ENCODE assay signal across 14 cellular contexts in the genomic region with DNA sequence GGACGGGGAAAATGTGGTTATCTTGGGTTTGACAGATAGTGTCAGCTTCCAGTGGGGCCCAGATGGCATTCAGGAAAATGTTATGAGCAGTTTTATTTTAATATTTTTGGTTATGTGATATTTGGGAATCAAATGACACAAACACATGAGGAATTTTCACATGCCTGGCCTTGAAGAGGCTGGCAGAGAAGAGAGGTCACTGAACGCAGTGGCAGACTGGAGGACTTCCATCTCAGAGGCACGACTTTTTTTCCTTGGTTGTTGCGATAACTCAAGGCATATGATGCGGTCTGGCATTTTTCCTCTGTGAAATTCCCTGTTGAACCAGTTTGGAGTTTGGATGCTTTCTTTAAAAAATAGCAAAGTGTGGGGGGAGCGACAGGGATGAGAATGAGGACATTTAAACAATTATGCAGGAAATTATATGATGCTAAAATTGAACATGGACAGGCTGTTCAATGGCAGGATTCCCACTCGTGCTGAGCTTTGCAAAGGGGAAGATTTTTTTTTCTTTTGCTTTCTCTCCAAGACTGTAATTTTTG. TPM values are rescaled to one million over a fixed set of nuclear protein-coding genes. Genes with fewer than 3 reads are reported as not detected.
A peak's percentile ranks its signal among the peaks of the same experiment; 100 is the strongest.
DNase-seq lines count a peak whose midpoint lies in the region; ATAC-seq and TF ChIP-seq lines count a peak whose summit lies in the region.
"Had no signal": no experiment of that assay in that cellular context is flagged by ENCODE, and none has a peak within 500 bp of the region (broad histone marks: within the 10 kb centered on the region; RNA-seq: fewer than 3 reads in every experiment).

No MANE protein-coding gene starts in this region.

- no peaks in the 10 kb centered on the region for H3K9me3 Mint-ChIP-seq in Caco-2 (ENCODE audit: unreplicated experiment)
- H3K9me3 Mint-ChIP-seq: GM23338 had no signal

- intact Hi-C loops in Caco-2 (cut with micrococcal nuclease; ENCODE audit: unreplicated experiment) = no loop called here

- POLR2A ChIA-PET in Caco-2 (lab: Charles Lee) = no interaction called here

- DNase-seq in NCI-H2171 (lab: John Stamatoyannopoulos, UW) (peak; percentile 81), NCI-H2171 treated with DMSO at 0.1 percent for 48 hours (lab: John Stamatoyannopoulos, UW) (no peak), cerebellar cortex (ENCODE audit: low spot score) (peak; percentile 96), middle frontal gyrus (ENCODE audit: extremely low spot score, low spot score) (peak; percentile 34), superior temporal gyrus (ENCODE audit: extremely low spot score) (peak; percentile 67), Caco-2 (no peak), hippocampal formation (lab: John Stamatoyannopoulos, UW) (no peak)
- DNase-seq: ACHN; CD4-positive, alpha-beta T cell; H7 had no signal

- CTCF ChIA-PET in Caco-2 (lab: Charles Lee) = no interaction called here

- no peaks in the 10 kb centered on the region for H3K9me3 ChIP-seq in Caco-2

- no peaks in the 10 kb centered on the region for H3K27me3 ChIP-seq in Caco-2 (replicated peaks; ENCODE audit: control insufficient read depth, insufficient read depth, low read length)

- H3K4me1 ChIP-seq in Caco-2 = no peaks in the 10 kb centered on the region; the same call in 1 of the 2 replicates

- peaks cover 3% of the 10 kb centered on the region for H3K27me3 Mint-ChIP-seq in Caco-2 (ENCODE audit: insufficient read depth, unreplicated experiment)
- H3K27me3 Mint-ChIP-seq: B cell; CD4-positive, alpha-beta T cell had no signal

- no peak for ATAC-seq in GM19023 (IDR thresholded peaks at IDR 0.05; ENCODE audit: unreplicated experiment)
- ATAC-seq: GM23338 had no signal

- H3K36me3 ChIP-seq in Caco-2 (ENCODE audit: control insufficient read depth, insufficient read depth, low read length) = no peaks in the 10 kb centered on the region

- H3K4me3 ChIP-seq in Caco-2 (ENCODE audit: low read depth, low read length) = no peak overlapping the region
- H3K4me3 ChIP-seq: GM23338 had no signal

- no TSS peak for BruUV-seq in Caco-2 (replicated peaks; lab: Mats Ljungman, UMichigan)

- TF ChIP-seq CTCF in Caco-2 (IDR thresholded peaks at IDR 0.05; ENCODE audit: insufficient read depth in 1 of 2, low read depth in 1 of 2, low read length in 1 of 2, severe bottlenecking in 1 of 2, unreplicated experiment in 1 of 2) = no peak

- no peak overlapping the region for H3K27ac Mint-ChIP-seq in Caco-2 (ENCODE audit: unreplicated experiment)
- H3K27ac Mint-ChIP-seq: B cell; CD4-positive, alpha-beta T cell; GM23338 had no signal

- H3K4me1 Mint-ChIP-seq in Caco-2 (ENCODE audit: low read depth, unreplicated experiment) = no peaks in the 10 kb centered on the region
- H3K4me1 Mint-ChIP-seq: B cell had no signal

- no peaks in the 10 kb centered on the region for H3K36me3 Mint-ChIP-seq in Caco-2 (ENCODE audit: insufficient read depth, unreplicated experiment)

- H3K4me3 Mint-ChIP-seq in Caco-2 (ENCODE audit: unreplicated experiment) = no peak overlapping the region
- H3K4me3 Mint-ChIP-seq: B cell; CD4-positive, alpha-beta T cell; GM23338 had no signal

RNA-seq across cellular contexts. Expression of a gene that starts 36.9 kb away (rescaled TPM):
- not detected in 2 replicates for total RNA-seq in Caco-2 (2022)
- total RNA-seq: A172; B cell; CD4-positive, alpha-beta T cell; GM23338; H7 had no signal

Comparison
In these comparisons a context has a peak if more than half of its experiments do, and no peak if none do; other contexts are left out.
1. DNase-seq: peak in NCI-H2171 (single experiment), cerebellar cortex (single experiment), middle frontal gyrus (single experiment) and superior temporal gyrus (single experiment); none in NCI-H2171 treated with DMSO at 0.1 percent for 48 hours (single experiment), Caco-2 (0 of 2) and hippocampal formation (0 of 2).